ENCODE assay signal across 11 cellular contexts in the genomic region with DNA sequence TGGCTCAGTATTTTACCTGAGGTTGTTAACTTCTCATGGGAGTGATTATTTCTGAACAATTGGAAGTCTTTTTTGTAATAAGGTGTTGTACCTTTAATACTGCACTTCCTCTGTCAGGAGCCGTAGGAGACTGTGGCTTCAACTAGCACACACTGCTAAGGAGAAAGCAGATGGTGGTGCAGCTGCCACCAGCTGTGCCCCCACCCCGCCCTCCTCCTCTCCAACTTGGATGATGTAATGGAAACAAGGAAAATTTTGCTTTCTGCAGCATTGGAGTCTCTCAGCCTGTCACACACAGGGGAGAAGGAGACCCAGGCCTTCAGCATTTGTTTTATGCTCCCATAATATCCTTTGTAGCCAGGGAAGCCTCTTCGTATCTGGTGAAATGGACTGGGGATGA.
DNase-seq lines count a peak whose midpoint lies in the region; ATAC-seq and TF ChIP-seq lines count a peak whose summit lies in the region.
"Had no signal": no experiment of that assay in that cellular context is flagged by ENCODE, and none has a peak within 500 bp of the region (broad histone marks: within the 10 kb centered on the region; RNA-seq: fewer than 3 reads in every experiment).

No MANE protein-coding gene starts in this region.

- TF ChIP-seq CTCF in fibroblast of villous mesenchyme (IDR thresholded peaks at IDR 0.05; ENCODE audit: insufficient read depth, low read depth, low read length) = no peak

- H3K4me3 ChIP-seq in fibroblast of villous mesenchyme (ENCODE audit: low read depth, low read length) = no peak overlapping the region
- H3K4me3 ChIP-seq: neural progenitor cell had no signal

- ATAC-seq in HG02852 (IDR thresholded peaks at IDR 0.05; ENCODE audit: unreplicated experiment) = no peak
- no peak for ATAC-seq in GM21576 (IDR thresholded peaks at IDR 0.05; ENCODE audit: unreplicated experiment)
- no peak for ATAC-seq in HG02763 (IDR thresholded peaks at IDR 0.05; ENCODE audit: unreplicated experiment)

- DNase-seq in NAMALWA (ENCODE audit: low spot score) (peak; percentile 3), NCI-H524 treated with DMSO at 0.1 percent for 48 hours (lab: John Stamatoyannopoulos, UW) (peak; percentile 59), fibroblast of villous mesenchyme (ENCODE audit: low read depth) (peak; percentile 74), smooth muscle cell of the brain vasculature (ENCODE audit: low read depth, low spot score) (peak; percentile 55), mesenteric fat pad (ENCODE audit: low spot score) (no peak)
- DNase-seq: activated T-cell treated with anti-CD3 and anti-CD28 coated beads, Interleukin-2, amount 50 U/mL, for 1 hour; MM.1S had no signal
